ENCODE assay signal across 8 cellular contexts in the genomic region with DNA sequence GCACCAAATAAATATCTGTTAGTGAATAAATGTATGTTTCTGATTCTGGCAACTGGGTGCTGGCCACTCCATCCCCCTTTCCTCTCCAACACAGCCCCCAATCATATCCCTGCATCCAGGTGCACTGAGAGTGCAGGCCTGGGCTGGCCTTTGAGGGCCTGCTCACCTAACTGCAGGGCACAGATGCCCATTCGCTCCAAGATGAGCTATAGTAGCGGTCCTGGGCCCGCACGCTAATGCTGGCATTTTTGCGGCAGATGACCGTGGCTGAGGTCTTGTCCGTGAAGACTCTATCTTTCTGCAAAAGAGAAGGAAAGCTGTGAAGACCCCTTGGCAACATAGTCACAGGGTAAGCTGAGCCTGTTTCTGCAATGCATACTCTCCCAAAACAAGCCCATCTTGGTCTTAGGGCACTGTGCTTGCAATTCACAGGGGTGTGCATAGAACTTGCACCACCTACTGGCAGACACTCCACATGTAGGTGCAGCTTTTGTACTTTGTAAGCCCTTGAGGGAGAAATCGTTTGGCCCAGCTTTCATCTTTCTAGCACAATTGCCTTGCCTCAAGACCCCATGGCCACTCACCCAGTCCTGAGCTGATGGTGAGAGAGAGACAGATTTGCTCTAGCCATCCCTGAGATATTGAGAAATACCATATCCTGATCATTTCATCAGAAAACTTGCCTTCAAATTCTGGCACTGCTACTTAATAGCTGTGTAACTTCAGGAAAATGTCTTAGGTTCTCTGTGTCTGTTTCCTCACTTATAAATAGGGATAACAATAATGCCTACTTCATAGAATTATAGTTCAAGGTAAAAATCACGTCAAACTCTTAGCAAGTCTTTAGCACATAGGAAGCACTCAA. TPM values are rescaled to one million over a fixed set of nuclear protein-coding genes. Genes with fewer than 3 reads are reported as not detected.
DNase-seq lines count a peak whose midpoint lies in the region; ATAC-seq and TF ChIP-seq lines count a peak whose summit lies in the region.

No MANE protein-coding gene starts in this region.

- intact Hi-C loops in A673 (cut with micrococcal nuclease; ENCODE audit: unreplicated experiment) = loop anchor here (1.0 kb wide), 2 partner anchors 30 to 160 kb away; no protein-coding TSS in a partner anchor
- intact Hi-C loops in naive thymus-derived CD4-positive, alpha-beta T cell (cut with micrococcal nuclease) = loop anchor here (1.0 kb wide), 3 partner anchors 30 to 160 kb away; no protein-coding TSS in a partner anchor
- intact Hi-C loops in activated T-helper 2 cell treated with anti-CD3 and anti-CD28 coated beads, Interferon-gamma antibody, Interleukin-2, Interleukin-4, amounts not matched to agents 10 μg/mL and 5 μg/mL and 100 μg/mL, durations not matched to agents 14 hours and 24 hours and 36 hours (cut with micrococcal nuclease) = loop anchor here (1.0 kb wide), 1 partner anchor 160 kb away; no protein-coding TSS in a partner anchor

- no peak overlapping the region for H3K4me3 Mint-ChIP-seq in T-helper 2 cell treated with Interferon-gamma antibody and Interleukin-4, amounts not matched to agents 5 μg/mL and 100 μg/mL, for 36 hours
- H3K4me3 Mint-ChIP-seq in effector memory CD8-positive, alpha-beta T cell = no peak overlapping the region
- no peak overlapping the region for H3K4me3 Mint-ChIP-seq in naive thymus-derived CD4-positive, alpha-beta T cell
- no peak overlapping the region for H3K4me3 Mint-ChIP-seq in activated T-helper 2 cell treated with anti-CD3 and anti-CD28 coated beads, Interferon-gamma antibody, Interleukin-2, Interleukin-4, amounts not matched to agents 10 μg/mL and 5 μg/mL and 100 μg/mL, durations not matched to agents 14 hours and 24 hours and 36 hours (ENCODE audit: low read depth)

- H3K36me3 ChIP-seq in A673 (ENCODE audit: insufficient read depth, low read length, poor library complexity, severe bottlenecking) = no peaks in the 10 kb centered on the region
- no peaks in the 10 kb centered on the region for H3K36me3 ChIP-seq in naive thymus-derived CD4-positive, alpha-beta T cell (ENCODE audit: control insufficient read depth in 2 of 3, insufficient read depth in 3 of 3, low read length in 3 of 3)

- H3K4me1 Mint-ChIP-seq in T-helper 2 cell treated with Interferon-gamma antibody and Interleukin-4, amounts not matched to agents 5 μg/mL and 100 μg/mL, for 36 hours (ENCODE audit: low read depth) = no peaks in the 10 kb centered on the region
- H3K4me1 Mint-ChIP-seq in effector memory CD8-positive, alpha-beta T cell (ENCODE audit: low read depth in 2 of 2) = no peaks in the 10 kb centered on the region
- H3K4me1 Mint-ChIP-seq in naive thymus-derived CD4-positive, alpha-beta T cell = peaks cover 0 to 4% (median 0%) of the 10 kb centered on the region in 7 donors
- no peaks in the 10 kb centered on the region for H3K4me1 Mint-ChIP-seq in activated T-helper 2 cell treated with anti-CD3 and anti-CD28 coated beads, Interferon-gamma antibody, Interleukin-2, Interleukin-4, amounts not matched to agents 10 μg/mL and 5 μg/mL and 100 μg/mL, durations not matched to agents 14 hours and 24 hours and 36 hours (ENCODE audit: low read depth)

- H3K9me3 ChIP-seq in A673 (ENCODE audit: low read depth, low read length, poor library complexity, severe bottlenecking) = no peaks in the 10 kb centered on the region
- no peaks in the 10 kb centered on the region for H3K9me3 ChIP-seq in naive thymus-derived CD4-positive, alpha-beta T cell (ENCODE audit: control insufficient read depth in 2 of 3, low read length in 3 of 3)

- no TSS peak for BruUV-seq in A673 (replicated peaks; lab: Mats Ljungman, UMichigan)

- no peaks in the 10 kb centered on the region for H3K9me3 Mint-ChIP-seq in T-helper 2 cell treated with Interferon-gamma antibody and Interleukin-4, amounts not matched to agents 5 μg/mL and 100 μg/mL, for 36 hours
- no peaks in the 10 kb centered on the region for H3K9me3 Mint-ChIP-seq in effector memory CD8-positive, alpha-beta T cell
- peaks cover 0 to 1% (median 0%) of the 10 kb centered on the region in 11 donors for H3K9me3 Mint-ChIP-seq in naive thymus-derived CD4-positive, alpha-beta T cell
- no peaks in the 10 kb centered on the region for H3K9me3 Mint-ChIP-seq in activated T-helper 2 cell treated with anti-CD3 and anti-CD28 coated beads, Interferon-gamma antibody, Interleukin-2, Interleukin-4, amounts not matched to agents 10 μg/mL and 5 μg/mL and 100 μg/mL, durations not matched to agents 14 hours and 24 hours and 36 hours

- no peaks in the 10 kb centered on the region for H3K4me1 ChIP-seq in A673 (ENCODE audit: insufficient read depth, low read length, poor library complexity, severe bottlenecking)
- no peaks in the 10 kb centered on the region for H3K4me1 ChIP-seq in naive thymus-derived CD4-positive, alpha-beta T cell (ENCODE audit: control insufficient read depth in 2 of 2, insufficient read depth in 2 of 2, low read length in 2 of 2)

- peaks cover 39% of the 10 kb centered on the region for H3K27me3 Mint-ChIP-seq in T-helper 2 cell treated with Interferon-gamma antibody and Interleukin-4, amounts not matched to agents 5 μg/mL and 100 μg/mL, for 36 hours (ENCODE audit: low read depth)
- peaks cover 11 to 27% of the 10 kb centered on the region in 2 donors for H3K27me3 Mint-ChIP-seq in effector memory CD8-positive, alpha-beta T cell
- peaks cover 0 to 36% (median 4%) of the 10 kb centered on the region in 5 donors for H3K27me3 Mint-ChIP-seq in naive thymus-derived CD4-positive, alpha-beta T cell
- H3K27me3 Mint-ChIP-seq in activated T-helper 2 cell treated with anti-CD3 and anti-CD28 coated beads, Interferon-gamma antibody, Interleukin-2, Interleukin-4, amounts not matched to agents 10 μg/mL and 5 μg/mL and 100 μg/mL, durations not matched to agents 14 hours and 24 hours and 36 hours (ENCODE audit: low read depth) = peaks cover 36% of the 10 kb centered on the region

- no peak overlapping the region for H3K27ac ChIP-seq in A673 (ENCODE audit: low read depth, low read length, poor library complexity, severe bottlenecking)
- no peak overlapping the region for H3K27ac ChIP-seq in naive thymus-derived CD4-positive, alpha-beta T cell (ENCODE audit: low read depth, low read length)

- peak; percentile 68 for ATAC-seq in effector memory CD8-positive, alpha-beta T cell (replicated peaks)
- ATAC-seq in naive thymus-derived CD4-positive, alpha-beta T cell = peak; percentile 73
- ATAC-seq in HG03135 (IDR thresholded peaks at IDR 0.05; ENCODE audit: unreplicated experiment) = no peak

- no peak overlapping the region for H3K27ac Mint-ChIP-seq in T-helper 2 cell treated with Interferon-gamma antibody and Interleukin-4, amounts not matched to agents 5 μg/mL and 100 μg/mL, for 36 hours
- no peak overlapping the region for H3K27ac Mint-ChIP-seq in effector memory CD8-positive, alpha-beta T cell
- no peak overlapping the region for H3K27ac Mint-ChIP-seq in naive thymus-derived CD4-positive, alpha-beta T cell
- H3K27ac Mint-ChIP-seq in activated T-helper 2 cell treated with anti-CD3 and anti-CD28 coated beads, Interferon-gamma antibody, Interleukin-2, Interleukin-4, amounts not matched to agents 10 μg/mL and 5 μg/mL and 100 μg/mL, durations not matched to agents 14 hours and 24 hours and 36 hours = no peak overlapping the region

- POLR2A ChIA-PET in A673 (lab: Charles Lee; ENCODE audit: low non-redundant PET) = no interaction called here
- POLR2A ChIA-PET in naive thymus-derived CD4-positive, alpha-beta T cell (lab: Charles Lee) = interaction anchor here (0.6 kb wide), 1 partner anchor 130 kb away, joined by 3 read pairs; no protein-coding TSS in a partner anchor

- peak; percentile 70 for TF ChIP-seq CTCF in A673 (conservative IDR thresholded peaks at IDR 0.05; ENCODE audit: low read depth, low read length)

- no peaks in the 10 kb centered on the region for H3K27me3 ChIP-seq in A673 (replicated peaks; ENCODE audit: insufficient read depth, low read depth, low read length, poor library complexity)
- H3K27me3 ChIP-seq in naive thymus-derived CD4-positive, alpha-beta T cell (ENCODE audit: control insufficient read depth in 2 of 2, insufficient read depth in 2 of 2, low read length in 2 of 2) = no peaks in the 10 kb centered on the region

- DNase-seq in A673 (ENCODE audit: low spot score) = peak; percentile 52
- peak; percentile 31 for DNase-seq in GDM1 (lab: John Stamatoyannopoulos, UW)
- DNase-seq in KBM-7 = peak; percentile 40
- peak; percentile 23 for DNase-seq in T-helper 2 cell treated with Interferon-gamma antibody and Interleukin-4, amounts not matched to agents 5 μg/mL and 100 μg/mL, for 36 hours (ENCODE audit: low spot score)
- peak; percentile 21 to 37 (median 33) for DNase-seq in effector memory CD8-positive, alpha-beta T cell
- peak in 7 of 9 donors; percentile 15 to 50 (median 31) for DNase-seq in naive thymus-derived CD4-positive, alpha-beta T cell
- no peak for DNase-seq in activated T-helper 2 cell treated with anti-CD3 and anti-CD28 coated beads, Interferon-gamma antibody, Interleukin-2, Interleukin-4, amounts not matched to agents 10 μg/mL and 5 μg/mL and 100 μg/mL, durations not matched to agents 14 hours and 24 hours and 36 hours (ENCODE audit: low spot score)

- CTCF ChIA-PET in A673 (lab: Charles Lee) = interaction anchor here (0.6 to 1.9 kb wide), 4 partner anchors 15 to 621 kb away, joined by 3 to 12 read pairs (median 6); no protein-coding TSS in a partner anchor
- CTCF ChIA-PET in naive thymus-derived CD4-positive, alpha-beta T cell (lab: Charles Lee) = interaction anchor here (0.6 to 4.0 kb wide), 15 partner anchors 15 to 1502 kb away, joined by 3 to 63 read pairs (median 3); no protein-coding TSS in a partner anchor

- in situ Hi-C loops in KBM-7 (cut with MboI; ENCODE audit: low pct_unique_long_range_greater_than_20kb, low sequenced_read_pairs) = no loop called here

- H3K4me3 ChIP-seq in A673 (ENCODE audit: low read depth, low read length, poor library complexity, severe bottlenecking) = no peak overlapping the region
- no peak overlapping the region for H3K4me3 ChIP-seq in naive thymus-derived CD4-positive, alpha-beta T cell (ENCODE audit: low read length)

- H3K36me3 Mint-ChIP-seq in T-helper 2 cell treated with Interferon-gamma antibody and Interleukin-4, amounts not matched to agents 5 μg/mL and 100 μg/mL, for 36 hours (ENCODE audit: low read depth) = no peaks in the 10 kb centered on the region
- no peaks in the 10 kb centered on the region for H3K36me3 Mint-ChIP-seq in effector memory CD8-positive, alpha-beta T cell (ENCODE audit: insufficient read depth)
- H3K36me3 Mint-ChIP-seq in naive thymus-derived CD4-positive, alpha-beta T cell = no peaks in the 10 kb centered on the region
- H3K36me3 Mint-ChIP-seq in activated T-helper 2 cell treated with anti-CD3 and anti-CD28 coated beads, Interferon-gamma antibody, Interleukin-2, Interleukin-4, amounts not matched to agents 10 μg/mL and 5 μg/mL and 100 μg/mL, durations not matched to agents 14 hours and 24 hours and 36 hours (ENCODE audit: low read depth) = no peaks in the 10 kb centered on the region

RNA-seq across cellular contexts. Expression of a gene that starts 13.5 kb away (rescaled TPM):
- total RNA-seq in A673 (2021) = not detected in 2 replicates
- total RNA-seq in naive thymus-derived CD4-positive, alpha-beta T cell = not detected
- polyA plus RNA-seq in naive thymus-derived CD4-positive, alpha-beta T cell = not detected
- not detected in 2 replicates for total RNA-seq in activated T-helper 2 cell treated with anti-CD3 and anti-CD28 coated beads, Interferon-gamma antibody, Interleukin-2, Interleukin-4, amounts not matched to agents 10 μg/mL and 5 μg/mL and 100 μg/mL, durations not matched to agents 14 hours and 24 hours and 36 hours

RNA-seq across cellular contexts. Expression of a gene that starts 53.7 kb away (rescaled TPM):
- total RNA-seq in A673 (2021) = 23.5 and 23.8 TPM in 2 replicates
- 10 to 100 TPM; 18.2 to 30.9 (median 30.2) TPM for total RNA-seq in naive thymus-derived CD4-positive, alpha-beta T cell
- polyA plus RNA-seq in naive thymus-derived CD4-positive, alpha-beta T cell = 10 to 100 TPM; 57.1 to 62.2 TPM
- 25.2 and 26.7 TPM in 2 replicates for total RNA-seq in activated T-helper 2 cell treated with anti-CD3 and anti-CD28 coated beads, Interferon-gamma antibody, Interleukin-2, Interleukin-4, amounts not matched to agents 10 μg/mL and 5 μg/mL and 100 μg/mL, durations not matched to agents 14 hours and 24 hours and 36 hours
